1 cellular context compared by ENCODE assay signal in genomic region chr7:118152149-118152548, GRCh38.
A peak's percentile ranks its signal among the peaks of the same experiment; 100 is the strongest.
TF ChIP-seq lines count a peak whose summit lies in the region.

No MANE protein-coding gene starts in this region.

TF ChIP-seq in H1, 55 proteins besides CTCF, POLR2A, EP300 and RAD21:
- TF ChIP-seq MAFK (IDR thresholded peaks at IDR 0.05; ENCODE audit: low read depth, low read length) (no peak), SRF (IDR thresholded peaks at IDR 0.05; ENCODE audit: low read depth, low read length) (no peak), RFX5 (IDR thresholded peaks at IDR 0.05; ENCODE audit: borderline replicate concordance, low read depth, low read length) (no peak), RXRA (IDR thresholded peaks at IDR 0.05; ENCODE audit: insufficient read depth, low read depth, low read length) (no peak), ZNF274 (IDR thresholded peaks at IDR 0.05; ENCODE audit: borderline replicate concordance, extremely low read depth, low read length) (no peak), SAP30 (IDR thresholded peaks at IDR 0.05; ENCODE audit: insufficient read depth, insufficient replicate concordance, low read length) (no peak), NANOG (IDR thresholded peaks at IDR 0.05; ENCODE audit: insufficient read depth, low read depth, low read length, poor library complexity, severe bottlenecking) (peak; percentile 45), SIN3A (conservative IDR thresholded peaks at IDR 0.05 in 1 of 2, IDR thresholded peaks at IDR 0.05 in 1 of 2; ENCODE audit: low read depth in 1 of 2, low read length in 2 of 2) (no peak), TBP (IDR thresholded peaks at IDR 0.05; ENCODE audit: low read depth, low read length) (no peak), EZH2 (IDR thresholded peaks at IDR 0.05; ENCODE audit: low read depth, low read length, severe bottlenecking) (no peak), JUN (IDR thresholded peaks at IDR 0.05; ENCODE audit: low read depth, low read length) (no peak), TAF1 (IDR thresholded peaks at IDR 0.05; ENCODE audit: low read depth, low read length) (no peak), CEBPB (IDR thresholded peaks at IDR 0.05; ENCODE audit: low read depth, low read length) (no peak), RBBP5 (IDR thresholded peaks at IDR 0.05; ENCODE audit: borderline replicate concordance, low read depth, low read length) (no peak), EGR1 (IDR thresholded peaks at IDR 0.05; ENCODE audit: borderline replicate concordance, low read depth, low read length) (no peak), MAX (IDR thresholded peaks at IDR 0.05) (no peak), RNF2 (IDR thresholded peaks at IDR 0.05; ENCODE audit: borderline replicate concordance, low read depth, low read length, missing control alignments, poor library complexity, severe bottlenecking) (no peak), SP1 (IDR thresholded peaks at IDR 0.05; ENCODE audit: low read depth, low read length) (0 out of 2 replicates have a peak, but pooled peaks have one; percentile 25), BACH1 (IDR thresholded peaks at IDR 0.05; ENCODE audit: low read length) (no peak; the same call in 1 of the 2 replicates), POLR2AphosphoS5 (IDR thresholded peaks at IDR 0.05; ENCODE audit: low read depth, low read length) (no peak), YY1 (IDR thresholded peaks at IDR 0.05; ENCODE audit: low read depth, low read length) (no peak), CTBP2 (IDR thresholded peaks at IDR 0.05; ENCODE audit: borderline replicate concordance, insufficient read depth, insufficient read length, low read length) (no peak), PHF8 (conservative IDR thresholded peaks at IDR 0.05; ENCODE audit: low read depth, low read length) (no peak), SIX5 (IDR thresholded peaks at IDR 0.05; ENCODE audit: low read depth, low read length) (no peak), HDAC2 (IDR thresholded peaks at IDR 0.05; ENCODE audit: borderline replicate concordance in 1 of 2, low read depth in 2 of 2, low read length in 2 of 2) (no peak), JUND (IDR thresholded peaks at IDR 0.05; ENCODE audit: low read length) (peak; percentile 41; the same call in 1 of the 2 replicates), CREB1 (IDR thresholded peaks at IDR 0.05) (no peak), GTF2F1 (IDR thresholded peaks at IDR 0.05; ENCODE audit: borderline replicate concordance, low read depth, low read length) (no peak), ASH2L (IDR thresholded peaks at IDR 0.05; ENCODE audit: low read length) (no peak), TEAD4 (IDR thresholded peaks at IDR 0.05; ENCODE audit: low read depth, low read length) (peak; percentile 69; the same call in 1 of the 2 replicates), CBX5 (IDR thresholded peaks at IDR 0.05; ENCODE audit: low read depth, low read length) (no peak)
- TF ChIP-seq, protein P1, sequence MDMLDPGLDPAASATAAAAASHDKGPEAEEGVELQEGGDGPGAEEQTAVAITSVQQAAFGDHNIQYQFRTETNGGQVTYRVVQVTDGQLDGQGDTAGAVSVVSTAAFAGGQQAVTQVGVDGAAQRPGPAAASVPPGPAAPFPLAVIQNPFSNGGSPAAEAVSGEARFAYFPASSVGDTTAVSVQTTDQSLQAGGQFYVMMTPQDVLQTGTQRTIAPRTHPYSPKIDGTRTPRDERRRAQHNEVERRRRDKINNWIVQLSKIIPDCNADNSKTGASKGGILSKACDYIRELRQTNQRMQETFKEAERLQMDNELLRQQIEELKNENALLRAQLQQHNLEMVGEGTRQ (IDR thresholded peaks at IDR 0.05; ENCODE audit: low read length), result no peak
- TF ChIP-seq, protein P2, sequence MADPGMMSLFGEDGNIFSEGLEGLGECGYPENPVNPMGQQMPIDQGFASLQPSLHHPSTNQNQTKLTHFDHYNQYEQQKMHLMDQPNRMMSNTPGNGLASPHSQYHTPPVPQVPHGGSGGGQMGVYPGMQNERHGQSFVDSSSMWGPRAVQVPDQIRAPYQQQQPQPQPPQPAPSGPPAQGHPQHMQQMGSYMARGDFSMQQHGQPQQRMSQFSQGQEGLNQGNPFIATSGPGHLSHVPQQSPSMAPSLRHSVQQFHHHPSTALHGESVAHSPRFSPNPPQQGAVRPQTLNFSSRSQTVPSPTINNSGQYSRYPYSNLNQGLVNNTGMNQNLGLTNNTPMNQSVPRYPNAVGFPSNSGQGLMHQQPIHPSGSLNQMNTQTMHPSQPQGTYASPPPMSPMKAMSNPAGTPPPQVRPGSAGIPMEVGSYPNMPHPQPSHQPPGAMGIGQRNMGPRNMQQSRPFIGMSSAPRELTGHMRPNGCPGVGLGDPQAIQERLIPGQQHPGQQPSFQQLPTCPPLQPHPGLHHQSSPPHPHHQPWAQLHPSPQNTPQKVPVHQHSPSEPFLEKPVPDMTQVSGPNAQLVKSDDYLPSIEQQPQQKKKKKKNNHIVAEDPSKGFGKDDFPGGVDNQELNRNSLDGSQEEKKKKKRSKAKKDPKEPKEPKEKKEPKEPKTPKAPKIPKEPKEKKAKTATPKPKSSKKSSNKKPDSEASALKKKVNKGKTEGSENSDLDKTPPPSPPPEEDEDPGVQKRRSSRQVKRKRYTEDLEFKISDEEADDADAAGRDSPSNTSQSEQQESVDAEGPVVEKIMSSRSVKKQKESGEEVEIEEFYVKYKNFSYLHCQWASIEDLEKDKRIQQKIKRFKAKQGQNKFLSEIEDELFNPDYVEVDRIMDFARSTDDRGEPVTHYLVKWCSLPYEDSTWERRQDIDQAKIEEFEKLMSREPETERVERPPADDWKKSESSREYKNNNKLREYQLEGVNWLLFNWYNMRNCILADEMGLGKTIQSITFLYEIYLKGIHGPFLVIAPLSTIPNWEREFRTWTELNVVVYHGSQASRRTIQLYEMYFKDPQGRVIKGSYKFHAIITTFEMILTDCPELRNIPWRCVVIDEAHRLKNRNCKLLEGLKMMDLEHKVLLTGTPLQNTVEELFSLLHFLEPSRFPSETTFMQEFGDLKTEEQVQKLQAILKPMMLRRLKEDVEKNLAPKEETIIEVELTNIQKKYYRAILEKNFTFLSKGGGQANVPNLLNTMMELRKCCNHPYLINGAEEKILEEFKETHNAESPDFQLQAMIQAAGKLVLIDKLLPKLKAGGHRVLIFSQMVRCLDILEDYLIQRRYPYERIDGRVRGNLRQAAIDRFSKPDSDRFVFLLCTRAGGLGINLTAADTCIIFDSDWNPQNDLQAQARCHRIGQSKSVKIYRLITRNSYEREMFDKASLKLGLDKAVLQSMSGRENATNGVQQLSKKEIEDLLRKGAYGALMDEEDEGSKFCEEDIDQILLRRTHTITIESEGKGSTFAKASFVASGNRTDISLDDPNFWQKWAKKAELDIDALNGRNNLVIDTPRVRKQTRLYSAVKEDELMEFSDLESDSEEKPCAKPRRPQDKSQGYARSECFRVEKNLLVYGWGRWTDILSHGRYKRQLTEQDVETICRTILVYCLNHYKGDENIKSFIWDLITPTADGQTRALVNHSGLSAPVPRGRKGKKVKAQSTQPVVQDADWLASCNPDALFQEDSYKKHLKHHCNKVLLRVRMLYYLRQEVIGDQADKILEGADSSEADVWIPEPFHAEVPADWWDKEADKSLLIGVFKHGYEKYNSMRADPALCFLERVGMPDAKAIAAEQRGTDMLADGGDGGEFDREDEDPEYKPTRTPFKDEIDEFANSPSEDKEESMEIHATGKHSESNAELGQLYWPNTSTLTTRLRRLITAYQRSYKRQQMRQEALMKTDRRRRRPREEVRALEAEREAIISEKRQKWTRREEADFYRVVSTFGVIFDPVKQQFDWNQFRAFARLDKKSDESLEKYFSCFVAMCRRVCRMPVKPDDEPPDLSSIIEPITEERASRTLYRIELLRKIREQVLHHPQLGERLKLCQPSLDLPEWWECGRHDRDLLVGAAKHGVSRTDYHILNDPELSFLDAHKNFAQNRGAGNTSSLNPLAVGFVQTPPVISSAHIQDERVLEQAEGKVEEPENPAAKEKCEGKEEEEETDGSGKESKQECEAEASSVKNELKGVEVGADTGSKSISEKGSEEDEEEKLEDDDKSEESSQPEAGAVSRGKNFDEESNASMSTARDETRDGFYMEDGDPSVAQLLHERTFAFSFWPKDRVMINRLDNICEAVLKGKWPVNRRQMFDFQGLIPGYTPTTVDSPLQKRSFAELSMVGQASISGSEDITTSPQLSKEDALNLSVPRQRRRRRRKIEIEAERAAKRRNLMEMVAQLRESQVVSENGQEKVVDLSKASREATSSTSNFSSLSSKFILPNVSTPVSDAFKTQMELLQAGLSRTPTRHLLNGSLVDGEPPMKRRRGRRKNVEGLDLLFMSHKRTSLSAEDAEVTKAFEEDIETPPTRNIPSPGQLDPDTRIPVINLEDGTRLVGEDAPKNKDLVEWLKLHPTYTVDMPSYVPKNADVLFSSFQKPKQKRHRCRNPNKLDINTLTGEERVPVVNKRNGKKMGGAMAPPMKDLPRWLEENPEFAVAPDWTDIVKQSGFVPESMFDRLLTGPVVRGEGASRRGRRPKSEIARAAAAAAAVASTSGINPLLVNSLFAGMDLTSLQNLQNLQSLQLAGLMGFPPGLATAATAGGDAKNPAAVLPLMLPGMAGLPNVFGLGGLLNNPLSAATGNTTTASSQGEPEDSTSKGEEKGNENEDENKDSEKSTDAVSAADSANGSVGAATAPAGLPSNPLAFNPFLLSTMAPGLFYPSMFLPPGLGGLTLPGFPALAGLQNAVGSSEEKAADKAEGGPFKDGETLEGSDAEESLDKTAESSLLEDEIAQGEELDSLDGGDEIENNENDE (IDR thresholded peaks at IDR 0.05; ENCODE audit: insufficient replicate concordance, low read length), result no peak
